In genomic region chr1:39082811-39083576, GRCh38 we compare ENCODE assay signal across 1 cellular context.
TF ChIP-seq lines count a peak whose summit lies in the region.

No MANE protein-coding gene starts in this region.

TF ChIP-seq in K562, 482 proteins besides CTCF, POLR2A, EP300 and RAD21:
- TF ChIP-seq PTBP1 (IDR thresholded peaks at IDR 0.05; ENCODE audit: low read depth, low read length) (no peak), RBM25 (IDR thresholded peaks at IDR 0.05; ENCODE audit: low read depth, low read length, severe bottlenecking) (peak; percentile 89), BDP1 (IDR thresholded peaks at IDR 0.05; ENCODE audit: insufficient read depth, insufficient read length) (no peak), NR1H2 (CRISPR knock-in tag; IDR thresholded peaks at IDR 0.05) (0 out of 2 replicates have a peak, but pooled peaks have one; percentile 43), ADNP (tag; IDR thresholded peaks at IDR 0.05) (peak; percentile 56), KDM1A (IDR thresholded peaks at IDR 0.05) (peak in 1 of 2 experiments; percentile 32; a peak in 2 of 4 replicates), KAT7 (CRISPR knock-in tag; IDR thresholded peaks at IDR 0.05; ENCODE audit: borderline replicate concordance) (no peak), CREB1 (IDR thresholded peaks at IDR 0.05) (no peak), CREB1 (CRISPR knock-in tag; IDR thresholded peaks at IDR 0.05) (no peak), WHSC1 (IDR thresholded peaks at IDR 0.05; ENCODE audit: low read length) (no peak), BCOR (IDR thresholded peaks at IDR 0.05) (peak; percentile 83), SMARCA5 (IDR thresholded peaks at IDR 0.05) (peak; percentile 39; the same call in 1 of the 2 replicates), GATA2 (CRISPR knock-in tag; IDR thresholded peaks at IDR 0.05) (0 out of 2 replicates have a peak, but pooled peaks have one; percentile 21)
- TF ChIP-seq, protein P1, sequence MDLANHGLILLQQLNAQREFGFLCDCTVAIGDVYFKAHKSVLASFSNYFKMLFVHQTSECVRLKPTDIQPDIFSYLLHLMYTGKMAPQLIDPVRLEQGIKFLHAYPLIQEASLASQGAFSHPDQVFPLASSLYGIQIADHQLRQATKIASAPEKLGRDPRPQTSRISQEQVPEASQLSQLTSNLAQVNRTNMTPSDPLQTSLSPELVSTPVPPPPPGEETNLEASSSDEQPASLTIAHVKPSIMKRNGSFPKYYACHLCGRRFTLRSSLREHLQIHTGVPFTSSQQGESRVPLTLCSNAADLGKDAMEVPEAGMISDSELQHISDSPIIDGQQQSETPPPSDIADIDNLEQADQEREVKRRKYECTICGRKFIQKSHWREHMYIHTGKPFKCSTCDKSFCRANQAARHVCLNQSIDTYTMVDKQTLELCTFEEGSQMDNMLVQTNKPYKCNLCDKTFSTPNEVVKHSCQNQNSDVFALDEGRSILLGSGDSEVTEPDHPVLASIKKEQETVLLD (IDR thresholded peaks at IDR 0.05), result no peak
- TF ChIP-seq, protein P2, sequence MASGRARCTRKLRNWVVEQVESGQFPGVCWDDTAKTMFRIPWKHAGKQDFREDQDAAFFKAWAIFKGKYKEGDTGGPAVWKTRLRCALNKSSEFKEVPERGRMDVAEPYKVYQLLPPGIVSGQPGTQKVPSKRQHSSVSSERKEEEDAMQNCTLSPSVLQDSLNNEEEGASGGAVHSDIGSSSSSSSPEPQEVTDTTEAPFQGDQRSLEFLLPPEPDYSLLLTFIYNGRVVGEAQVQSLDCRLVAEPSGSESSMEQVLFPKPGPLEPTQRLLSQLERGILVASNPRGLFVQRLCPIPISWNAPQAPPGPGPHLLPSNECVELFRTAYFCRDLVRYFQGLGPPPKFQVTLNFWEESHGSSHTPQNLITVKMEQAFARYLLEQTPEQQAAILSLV (tag; IDR thresholded peaks at IDR 0.05), result no peak
